19 cellular contexts compared by ENCODE assay signal in genomic region chr1:42417191-42417590, GRCh38. TPM values are rescaled to one million over a fixed set of nuclear protein-coding genes. Genes with fewer than 3 reads are reported as not detected.
A peak's percentile ranks its signal among the peaks of the same experiment; 100 is the strongest.
DNase-seq lines count a peak whose midpoint lies in the region; ATAC-seq, FAIRE-seq and TF ChIP-seq lines count a peak whose summit lies in the region.
"Had no signal": no experiment of that assay in that cellular context is flagged by ENCODE, and none has a peak within 500 bp of the region (broad histone marks: within the 10 kb centered on the region; RNA-seq: fewer than 3 reads in every experiment).

No MANE protein-coding gene starts in this region.

- dilution Hi-C loops in IMR-90 (cut with HindIII; ENCODE audit: low sequenced_read_pairs, unreplicated experiment), result no loop called here

- no peak overlapping the region for H4K91ac ChIP-seq in IMR-90 (ENCODE audit: insufficient read depth, low read depth, low read length)

- no peak overlapping the region for H3K14ac ChIP-seq in IMR-90 (replicated peaks; ENCODE audit: low read depth, low read length)

- no peak for FAIRE-seq in pancreas (lab: Jason Lieb, UNC)
- FAIRE-seq: A549, GM12892, HepG2, HTR-8/SVneo had no signal

- ATAC-seq in GM23338 (0 out of 3 replicates have a peak, but pooled peaks have one; percentile 11), IMR-90 (ENCODE audit: low read depth) (no peak), pancreas (peak in 3 of 4 donors; percentile 57 to 72 (median 71))
- ATAC-seq in naive thymus-derived CD4-positive, alpha-beta T cell, result no peak
- ATAC-seq: A549, HepG2 had no signal

- peak overlapping the region; percentile 8; the same call in 1 of the 2 replicates for H3K4me2 ChIP-seq in GM23338
- no peak overlapping the region for H3K4me2 ChIP-seq in IMR-90 (ENCODE audit: low read depth, low read length)
- H3K4me2 ChIP-seq: A549 had no signal

- CTCF ChIA-PET in IMR-90 (lab: Yijun Ruan, JAX), result no interaction called here
- CTCF ChIA-PET in naive thymus-derived CD4-positive, alpha-beta T cell (lab: Charles Lee), result no interaction called here

- no peak overlapping the region for H3K18ac ChIP-seq in IMR-90 (ENCODE audit: low read depth, low read length)

- TF ChIP-seq CTCF in GM23338 (conservative IDR thresholded peaks at IDR 0.05; ENCODE audit: low read depth in 2 of 2) (no peak), IMR-90 (conservative IDR thresholded peaks at IDR 0.05; ENCODE audit: low read depth, low read length) (no peak), left ventricle myocardium inferior (IDR thresholded peaks at IDR 0.05; ENCODE audit: borderline replicate concordance) (no peak), pancreas (IDR thresholded peaks at IDR 0.05) (no peak)

- H3K36me3 ChIP-seq in GM23338 (ENCODE audit: insufficient read depth) (no peaks in the 10 kb centered on the region), IMR-90 (ENCODE audit: control insufficient read depth, insufficient read depth, low read length) (no peaks in the 10 kb centered on the region), left ventricle myocardium inferior (no peaks in the 10 kb centered on the region), pancreas (no peaks in the 10 kb centered on the region)
- H3K36me3 ChIP-seq in naive thymus-derived CD4-positive, alpha-beta T cell (ENCODE audit: control insufficient read depth in 2 of 3, insufficient read depth in 3 of 3, low read length in 3 of 3), result no peaks in the 10 kb centered on the region
- H3K36me3 ChIP-seq: BE2C had no signal

- H3K9me2 ChIP-seq in GM23338 (ENCODE audit: insufficient read depth), result no peaks in the 10 kb centered on the region

- no peaks in the 10 kb centered on the region for H4K20me1 ChIP-seq in GM23338 (replicated peaks; ENCODE audit: insufficient read depth)
- no peaks in the 10 kb centered on the region for H4K20me1 ChIP-seq in IMR-90 (ENCODE audit: insufficient read depth, low read length)

- no peak overlapping the region for H3K4me3 ChIP-seq in GM23338
- no peak overlapping the region for H3K4me3 ChIP-seq in IMR-90 (ENCODE audit: insufficient read depth, low read depth, low read length)
- H3K4me3 ChIP-seq in left ventricle myocardium inferior, result no peak overlapping the region
- H3K4me3 ChIP-seq in pancreas, result no peak overlapping the region
- H3K4me3 ChIP-seq in naive thymus-derived CD4-positive, alpha-beta T cell (ENCODE audit: low read length), result no peak overlapping the region
- H3K4me3 ChIP-seq: A549 had no signal

- no peaks in the 10 kb centered on the region for H3K36me3 Mint-ChIP-seq in GM23338 (ENCODE audit: low read depth)
- H3K36me3 Mint-ChIP-seq in naive thymus-derived CD4-positive, alpha-beta T cell, result no peaks in the 10 kb centered on the region
- H3K36me3 Mint-ChIP-seq: CD4-positive, alpha-beta memory T cell had no signal

- H2BK15ac ChIP-seq in IMR-90 (ENCODE audit: low read depth, low read length), result no peak overlapping the region

- no peaks in the 10 kb centered on the region for H3K79me1 ChIP-seq in IMR-90 (ENCODE audit: low read depth in 1 of 2, low read length in 2 of 2)

- no peaks in the 10 kb centered on the region for H3K27me3 ChIP-seq in GM23338 (ENCODE audit: insufficient read depth)
- H3K27me3 ChIP-seq in IMR-90 (ENCODE audit: control insufficient read depth, insufficient read depth, low read length), result peaks cover 32% of the 10 kb centered on the region
- no peaks in the 10 kb centered on the region for H3K27me3 ChIP-seq in left ventricle myocardium inferior (ENCODE audit: low read depth)
- no peaks in the 10 kb centered on the region for H3K27me3 ChIP-seq in pancreas
- H3K27me3 ChIP-seq in naive thymus-derived CD4-positive, alpha-beta T cell (ENCODE audit: control insufficient read depth in 2 of 2, insufficient read depth in 2 of 2, low read length in 2 of 2), result no peaks in the 10 kb centered on the region
- H3K27me3 ChIP-seq: BE2C had no signal

- H3K4me1 ChIP-seq in GM23338 (ENCODE audit: insufficient read depth), result peaks cover 27% of the 10 kb centered on the region
- H3K4me1 ChIP-seq in IMR-90 (ENCODE audit: control insufficient read depth, insufficient read depth, low read length), result peaks cover 3% of the 10 kb centered on the region; the same call in 1 of the 2 replicates
- H3K4me1 ChIP-seq in left ventricle myocardium inferior, result peaks cover 45% of the 10 kb centered on the region
- peaks cover 0 to 13% (median 11%) of the 10 kb centered on the region in 3 donors for H3K4me1 ChIP-seq in pancreas
- H3K4me1 ChIP-seq in naive thymus-derived CD4-positive, alpha-beta T cell (ENCODE audit: control insufficient read depth in 2 of 2, insufficient read depth in 2 of 2, low read length in 2 of 2), result no peaks in the 10 kb centered on the region
- H3K4me1 ChIP-seq: A549, BE2C had no signal

- DNase-seq in GM23338 (ENCODE audit: low spot score) (no peak), IMR-90 (no peak), left ventricle myocardium inferior (no peak), pancreas (peak in 3 of 6 donors; percentile 65 to 78 (median 73)), SKM-1 treated with dmso at 0.1 percent for 144 hours (lab: John Stamatoyannopoulos, UW; ENCODE audit: unreplicated experiment) (no peak), activated T-cell treated with anti-CD3 and anti-CD28 coated beads for 4 hours (no peak)
- DNase-seq in naive thymus-derived CD4-positive, alpha-beta T cell, result no peak
- DNase-seq: BE2C; CD4-positive, alpha-beta memory T cell; DND-41; GDM1; HCEC 1CT; HFFc6 had no signal

- no CpG with 5 or more reads among the region's 3 CpGs for WGBS in IMR-90 (ENCODE audit: extremely low coverage in 2 of 2, insufficient read length in 1 of 2), 2 experiments
- 16 to 50% methylated on average over 3 of the region's 3 CpGs for WGBS in pancreas, 2 donors

- no peaks in the 10 kb centered on the region for H3K9me3 ChIP-seq in IMR-90 (ENCODE audit: control insufficient read depth, insufficient read depth, low read length)
- H3K9me3 ChIP-seq in left ventricle myocardium inferior (replicated peaks), result no peaks in the 10 kb centered on the region
- no peaks in the 10 kb centered on the region for H3K9me3 ChIP-seq in pancreas
- no peaks in the 10 kb centered on the region for H3K9me3 ChIP-seq in naive thymus-derived CD4-positive, alpha-beta T cell (ENCODE audit: control insufficient read depth in 2 of 3, low read length in 3 of 3)
- H3K9me3 ChIP-seq: A549, BE2C had no signal

- no peak overlapping the region for H2BK120ac ChIP-seq in IMR-90 (ENCODE audit: low read depth, low read length)

- H3K79me2 ChIP-seq in GM23338 (replicated peaks; ENCODE audit: insufficient read depth), result no peaks in the 10 kb centered on the region

- no peak overlapping the region for H3K27ac Mint-ChIP-seq in GM23338
- H3K27ac Mint-ChIP-seq in naive thymus-derived CD4-positive, alpha-beta T cell, result no peak overlapping the region
- H3K27ac Mint-ChIP-seq: CD4-positive, alpha-beta memory T cell; HFFc6 had no signal

- H3K9me1 ChIP-seq in IMR-90 (ENCODE audit: insufficient read depth, low read length), result no peaks in the 10 kb centered on the region

- no peak overlapping the region for H3K27ac ChIP-seq in GM23338 (ENCODE audit: low read depth)
- no peak overlapping the region for H3K27ac ChIP-seq in IMR-90 (ENCODE audit: insufficient read depth, low read length)
- H3K27ac ChIP-seq in left ventricle myocardium inferior (replicated peaks), result peak overlapping the region; percentile 33
- H3K27ac ChIP-seq in pancreas, result no peak overlapping the region
- no peak overlapping the region for H3K27ac ChIP-seq in naive thymus-derived CD4-positive, alpha-beta T cell (ENCODE audit: low read depth, low read length)
- H3K27ac ChIP-seq: A549, C4-2B had no signal

- H3K56ac ChIP-seq in IMR-90 (ENCODE audit: extremely low read depth, insufficient read depth, low read length), result no peak overlapping the region

- no peak overlapping the region for H2BK5ac ChIP-seq in IMR-90 (ENCODE audit: low read depth, low read length, poor library complexity, severe bottlenecking)

- H2AK9ac ChIP-seq in IMR-90 (replicated peaks; ENCODE audit: low read depth, low read length, poor library complexity), result peak overlapping the region; percentile 86

- H2AFZ ChIP-seq in GM23338 (no peak overlapping the region), IMR-90 (replicated peaks; ENCODE audit: low read length, poor library complexity) (no peak overlapping the region)

- H3K9me3 Mint-ChIP-seq in GM23338, result no peaks in the 10 kb centered on the region
- H3K9me3 Mint-ChIP-seq in naive thymus-derived CD4-positive, alpha-beta T cell, result no peaks in the 10 kb centered on the region
- H3K9me3 Mint-ChIP-seq: CD4-positive, alpha-beta memory T cell; HFFc6 had no signal

- H3K4me3 Mint-ChIP-seq in GM23338, result no peak overlapping the region
- no peak overlapping the region for H3K4me3 Mint-ChIP-seq in naive thymus-derived CD4-positive, alpha-beta T cell
- H3K4me3 Mint-ChIP-seq: CD4-positive, alpha-beta memory T cell; HFFc6 had no signal

- POLR2A ChIA-PET in IMR-90 (lab: Charles Lee; ENCODE audit: unreplicated experiment), result no interaction called here
- POLR2A ChIA-PET in naive thymus-derived CD4-positive, alpha-beta T cell (lab: Charles Lee), result no interaction called here

- in situ Hi-C loops in IMR-90 (cut with MboI; ENCODE audit: low sequenced_read_pairs), result no loop called here

- intact Hi-C loops in IMR-90 (cut with micrococcal nuclease), result no loop called here
- intact Hi-C loops in left ventricle myocardium inferior (cut with micrococcal nuclease), result no loop called here
- intact Hi-C loops in pancreas (cut with DNase I), result no loop called here
- intact Hi-C loops in naive thymus-derived CD4-positive, alpha-beta T cell (cut with micrococcal nuclease), result no loop called here

- H4K5ac ChIP-seq in IMR-90 (ENCODE audit: low read depth, low read length), result no peak overlapping the region

- TF ChIP-seq RAD21 in IMR-90 (IDR thresholded peaks at IDR 0.05; ENCODE audit: low read length), result no peak

- H2AK5ac ChIP-seq in IMR-90 (ENCODE audit: low read depth, low read length), result no peak overlapping the region

- H3K9ac ChIP-seq in IMR-90 (ENCODE audit: low read depth, low read length), result no peak overlapping the region

- BruUV-seq in IMR-90 (replicated peaks; lab: Mats Ljungman, UMichigan), result no TSS peak

- no peak overlapping the region for H3K4ac ChIP-seq in IMR-90 (ENCODE audit: low read depth, low read length)

- H4K8ac ChIP-seq in IMR-90 (ENCODE audit: low read depth in 2 of 2, low read length in 2 of 2), result no peak overlapping the region

- H2BK20ac ChIP-seq in IMR-90 (ENCODE audit: low read depth, low read length), result no peak overlapping the region

- no peaks in the 10 kb centered on the region for H3F3A ChIP-seq in GM23338 (replicated peaks; ENCODE audit: low read depth)

- peaks cover 11% of the 10 kb centered on the region for H3K27me3 Mint-ChIP-seq in GM23338 (ENCODE audit: insufficient read depth, low read depth, poor library complexity)
- H3K27me3 Mint-ChIP-seq in naive thymus-derived CD4-positive, alpha-beta T cell, result peaks cover 4 to 8% (median 7%) of the 10 kb centered on the region in 5 donors

- H3K23ac ChIP-seq in IMR-90 (ENCODE audit: low read depth, low read length), result no peak overlapping the region

- TF ChIP-seq POLR2A in IMR-90 (IDR thresholded peaks at IDR 0.05; ENCODE audit: low read depth, low read length), result no peak

- H3K4me1 Mint-ChIP-seq in GM23338, result peaks cover 42% of the 10 kb centered on the region
- H3K4me1 Mint-ChIP-seq in naive thymus-derived CD4-positive, alpha-beta T cell, result no peaks in the 10 kb centered on the region
- H3K4me1 Mint-ChIP-seq: CD4-positive, alpha-beta memory T cell had no signal

RNA-seq across cellular contexts. Expression of gene RIMKLA, which starts 36.6 kb away (rescaled TPM):
- 5.5 and 6.6 TPM in 2 replicates for total RNA-seq in GM23338 (2014; rRNA removed; shearing (Covaris generic))
- polyA plus RNA-seq in GM23338 (2016; fragmentation: Nextera tagmentation; extraction: Ambion mirVana) (2.4 and 4.1 TPM in 2 replicates), IMR-90 (2012; rRNA removed) (not detected in 2 replicates), pancreas (under 1 TPM; 0.27 to 0.47 TPM)
- total RNA-seq in IMR-90 (2012; rRNA removed) (not detected in 2 replicates), left ventricle myocardium inferior (10.2 TPM), pancreas (1 to 10 TPM; 1.2 to 2.6 (median 2.1) TPM)
- polyA plus RNA-seq in IMR-90 (2012; cell fraction: cytosol; rRNA removed), result 0.03 TPM in 1 of 2 replicates, not detected in the other
- not detected in 2 replicates for polyA plus RNA-seq in IMR-90 (2012; cell fraction: nucleus; rRNA removed; ENCODE audit: low replicate concordance)
- total RNA-seq in naive thymus-derived CD4-positive, alpha-beta T cell, result 1 to 10 TPM in 1 of 5 experiments, under 1 TPM in 3, not detected in 1; 0.03 to 3.1 (median 0.17) TPM
- not detected for polyA plus RNA-seq in naive thymus-derived CD4-positive, alpha-beta T cell
- total RNA-seq: HFFc6 had no signal
- polyA plus RNA-seq: AG04450 had no signal

RNA-seq across cellular contexts. Expression of gene ZMYND12, which starts 38.6 kb away (rescaled TPM):
- total RNA-seq in GM23338 (2014; rRNA removed; shearing (Covaris generic)), result 0.58 and 0.63 TPM in 2 replicates
- polyA plus RNA-seq in GM23338 (2016; fragmentation: Nextera tagmentation; extraction: Ambion mirVana), result 0.16 and 0.90 TPM in 2 replicates
- under 0.01 TPM in 1 of 2 replicates, not detected in the other for total RNA-seq in IMR-90 (2012; rRNA removed)
- 0.03 TPM in 1 of 2 replicates, not detected in the other for polyA plus RNA-seq in IMR-90 (2012; rRNA removed)
- 0.07 TPM in 1 of 2 replicates, not detected in the other for polyA plus RNA-seq in IMR-90 (2012; cell fraction: cytosol; rRNA removed)
- polyA plus RNA-seq in IMR-90 (2012; cell fraction: nucleus; rRNA removed; ENCODE audit: low replicate concordance), result 0.11 TPM in 1 of 2 replicates, not detected in the other
- 2.6 TPM for total RNA-seq in left ventricle myocardium inferior
- 1 to 10 TPM; 1.0 to 2.8 (median 1.7) TPM for total RNA-seq in pancreas
- 1 to 10 TPM; 1.1 to 1.7 TPM for polyA plus RNA-seq in pancreas
- 1 to 10 TPM in 4 of 5 experiments, under 1 TPM in 1; 0.44 to 1.2 (median 1.1) TPM for total RNA-seq in naive thymus-derived CD4-positive, alpha-beta T cell
- 1 to 10 TPM in 1 of 2 donors, under 1 TPM in 1; 0.14 to 1.6 TPM for polyA plus RNA-seq in naive thymus-derived CD4-positive, alpha-beta T cell

RNA-seq across cellular contexts. Expression of gene PPCS, which starts 39.2 kb away (rescaled TPM):
- 35.6 and 38.0 TPM in 2 replicates for total RNA-seq in GM23338 (2014; rRNA removed; shearing (Covaris generic))
- 47.6 and 49.1 TPM in 2 replicates for polyA plus RNA-seq in GM23338 (2016; fragmentation: Nextera tagmentation; extraction: Ambion mirVana)
- 8.2 and 13.6 TPM in 2 replicates for total RNA-seq in IMR-90 (2012; rRNA removed)
- polyA plus RNA-seq in IMR-90 (2012; rRNA removed), result 15.3 and 18.9 TPM in 2 replicates
- 10.3 and 18.4 TPM in 2 replicates for polyA plus RNA-seq in IMR-90 (2012; cell fraction: cytosol; rRNA removed)
- polyA plus RNA-seq in IMR-90 (2012; cell fraction: nucleus; rRNA removed; ENCODE audit: low replicate concordance), result 11.0 and 16.6 TPM in 2 replicates
- 33.9 TPM for total RNA-seq in left ventricle myocardium inferior
- total RNA-seq in pancreas, result 10 to 100 TPM; 25.5 to 40.7 (median 34.4) TPM
- 10 to 100 TPM; 54.9 to 62.3 TPM for polyA plus RNA-seq in pancreas
- 10 to 100 TPM; 45.4 to 78.4 (median 50.0) TPM for total RNA-seq in naive thymus-derived CD4-positive, alpha-beta T cell
- polyA plus RNA-seq in naive thymus-derived CD4-positive, alpha-beta T cell, result 100 to 1,000 TPM; 115 to 146 TPM

RNA-seq across cellular contexts. Expression of gene CCDC30, which starts 45.9 kb away (rescaled TPM):
- 0.23 and 0.56 TPM in 2 replicates for total RNA-seq in GM23338 (2014; rRNA removed; shearing (Covaris generic))
- polyA plus RNA-seq in GM23338 (2016; fragmentation: Nextera tagmentation; extraction: Ambion mirVana), result 1.8 and 2.0 TPM in 2 replicates
- under 0.01 and 0.18 TPM in 2 replicates for total RNA-seq in IMR-90 (2012; rRNA removed)
- 0.14 and 0.17 TPM in 2 replicates for polyA plus RNA-seq in IMR-90 (2012; rRNA removed)
- 0.01 TPM in 1 of 2 replicates, not detected in the other for polyA plus RNA-seq in IMR-90 (2012; cell fraction: cytosol; rRNA removed)
- polyA plus RNA-seq in IMR-90 (2012; cell fraction: nucleus; rRNA removed; ENCODE audit: low replicate concordance), result 0.16 and 0.45 TPM in 2 replicates
- 2.2 TPM for total RNA-seq in left ventricle myocardium inferior
- total RNA-seq in pancreas, result 1 to 10 TPM; 2.0 to 5.6 (median 3.2) TPM
- polyA plus RNA-seq in pancreas, result 1 to 10 TPM; 2.2 to 3.5 TPM
- 1 to 10 TPM; 2.3 to 5.3 (median 4.2) TPM for total RNA-seq in naive thymus-derived CD4-positive, alpha-beta T cell
- 1 to 10 TPM in 1 of 2 donors, under 1 TPM in 1; 0.26 to 1.8 TPM for polyA plus RNA-seq in naive thymus-derived CD4-positive, alpha-beta T cell

Comparison
In these comparisons a context has a peak if more than half of its experiments do, and no peak if none do; other contexts are left out.
1. ATAC-seq: peak in GM23338 (single experiment) and pancreas (3 of 4); none in IMR-90 (single experiment) and naive thymus-derived CD4-positive, alpha-beta T cell (single experiment).